In the genomic region with DNA sequence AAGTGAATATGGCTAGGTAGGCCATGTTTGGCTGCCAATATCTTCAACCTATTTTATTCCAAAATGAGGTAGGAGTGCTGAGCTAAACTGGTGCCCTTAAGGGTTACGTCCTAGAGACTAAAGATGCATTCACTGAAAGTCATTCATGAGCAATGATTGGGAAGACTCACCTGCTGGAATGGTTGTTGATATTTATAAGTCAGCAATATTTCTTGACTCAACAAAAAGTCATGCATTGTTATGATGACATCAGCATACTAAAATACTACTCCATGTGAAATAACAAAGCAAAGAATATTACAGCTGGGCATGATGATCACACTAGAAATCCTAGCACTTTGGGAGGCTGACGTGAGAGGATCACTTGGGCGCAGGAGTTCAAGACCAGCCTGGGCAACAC, we compare ENCODE assay signal across 18 cellular contexts.
"Had no signal": no experiment of that assay in that cellular context is flagged by ENCODE, and none has a peak within 500 bp of the region (broad histone marks: within the 10 kb centered on the region; RNA-seq: fewer than 3 reads in every experiment).

No MANE protein-coding gene starts in this region.

- H3K36me3 ChIP-seq: ascending aorta, transverse colon had no signal

- H3K4me3 ChIP-seq: ascending aorta, lung, skin epidermis, transverse colon had no signal

- H3K4me1 Mint-ChIP-seq: activated CD8-positive, alpha-beta memory T cell treated with anti-CD3 and anti-CD28 coated beads, Interleukin-2, amount 10 ng/mL, durations not matched to agents 7 days and 5 days; activated naive CD4-positive, alpha-beta T cell treated with anti-CD3 and anti-CD28 coated beads, Interleukin-2, amount 10 ng/mL, durations not matched to agents 7 days and 5 days; naive B cell had no signal

- H3K27me3 ChIP-seq: ascending aorta, transverse colon had no signal

- H3K9ac ChIP-seq: parathyroid adenoma had no signal

- H3K27ac Mint-ChIP-seq: activated CD8-positive, alpha-beta memory T cell treated with anti-CD3 and anti-CD28 coated beads, Interleukin-2, amount 10 ng/mL, durations not matched to agents 7 days and 5 days; activated naive CD4-positive, alpha-beta T cell treated with anti-CD3 and anti-CD28 coated beads, Interleukin-2, amount 10 ng/mL, durations not matched to agents 7 days and 5 days; activated T-helper 2 cell treated with anti-CD3 and anti-CD28 coated beads, Interferon-gamma antibody, Interleukin-2, Interleukin-4, amounts not matched to agents 10 μg/mL and 5 μg/mL and 100 μg/mL, durations not matched to agents 14 hours and 24 hours and 36 hours had no signal

- H2AFZ ChIP-seq: parathyroid adenoma had no signal

- H3K27ac ChIP-seq: ascending aorta, parathyroid adenoma, skin epidermis, transverse colon had no signal

- H3K4me3 Mint-ChIP-seq: activated CD8-positive, alpha-beta memory T cell treated with anti-CD3 and anti-CD28 coated beads, Interleukin-2, amount 10 ng/mL, durations not matched to agents 7 days and 5 days; activated naive CD4-positive, alpha-beta T cell treated with anti-CD3 and anti-CD28 coated beads, Interleukin-2, amount 10 ng/mL, durations not matched to agents 7 days and 5 days; naive B cell had no signal

- DNase-seq: activated CD4-positive, alpha-beta T cell treated with anti-CD3 and anti-CD28 coated beads for 1 hour; activated CD4-positive, alpha-beta T cell treated with anti-CD3 and anti-CD28 coated beads, Interleukin-2, amount 50 U/mL, for 4 hours; activated CD8-positive, alpha-beta memory T cell treated with anti-CD3 and anti-CD28 coated beads, Interleukin-2, amount 10 ng/mL, durations not matched to agents 7 days and 5 days; activated naive CD4-positive, alpha-beta T cell treated with anti-CD3 and anti-CD28 coated beads, Interleukin-2, amount 10 ng/mL, durations not matched to agents 7 days and 5 days; activated T-cell treated with anti-CD3 and anti-CD28 coated beads, Interleukin-2, amount 50 U/mL, for 1 hour; erythroblast; naive B cell; stimulated activated CD4-positive, alpha-beta T cell treated with anti-CD3 and anti-CD28 coated beads, Interleukin-15, amount 100 ng/mL, for 24 hours; stimulated activated CD4-positive, alpha-beta T cell treated with anti-CD3 and anti-CD28 coated beads, Interleukin-4, amount 100 ng/mL, for 1 hour; stimulated activated naive CD8-positive, alpha-beta T cell treated with anti-CD3 and anti-CD28 coated beads, Interleukin-15, Interleukin-2, amounts not matched to agents 100 U/mL and 50 U/mL, for 24 hours; T-helper 1 cell; T1000 had no signal

- H3K9me3 Mint-ChIP-seq: activated T-helper 2 cell treated with anti-CD3 and anti-CD28 coated beads, Interferon-gamma antibody, Interleukin-2, Interleukin-4, amounts not matched to agents 10 μg/mL and 5 μg/mL and 100 μg/mL, durations not matched to agents 14 hours and 24 hours and 36 hours had no signal

- ATAC-seq: activated CD8-positive, alpha-beta memory T cell treated with anti-CD3 and anti-CD28 coated beads, Interleukin-2, amount 10 ng/mL, durations not matched to agents 7 days and 5 days had no signal

- H3K36me3 Mint-ChIP-seq: activated CD8-positive, alpha-beta memory T cell treated with anti-CD3 and anti-CD28 coated beads, Interleukin-2, amount 10 ng/mL, durations not matched to agents 7 days and 5 days; activated naive CD4-positive, alpha-beta T cell treated with anti-CD3 and anti-CD28 coated beads, Interleukin-2, amount 10 ng/mL, durations not matched to agents 7 days and 5 days; naive B cell had no signal

- H3K9me3 ChIP-seq: ascending aorta, transverse colon had no signal

- H3K4me1 ChIP-seq: ascending aorta, parathyroid adenoma had no signal

- H3K79me2 ChIP-seq: parathyroid adenoma had no signal
